1 cellular context compared by ENCODE assay signal in the genomic region with DNA sequence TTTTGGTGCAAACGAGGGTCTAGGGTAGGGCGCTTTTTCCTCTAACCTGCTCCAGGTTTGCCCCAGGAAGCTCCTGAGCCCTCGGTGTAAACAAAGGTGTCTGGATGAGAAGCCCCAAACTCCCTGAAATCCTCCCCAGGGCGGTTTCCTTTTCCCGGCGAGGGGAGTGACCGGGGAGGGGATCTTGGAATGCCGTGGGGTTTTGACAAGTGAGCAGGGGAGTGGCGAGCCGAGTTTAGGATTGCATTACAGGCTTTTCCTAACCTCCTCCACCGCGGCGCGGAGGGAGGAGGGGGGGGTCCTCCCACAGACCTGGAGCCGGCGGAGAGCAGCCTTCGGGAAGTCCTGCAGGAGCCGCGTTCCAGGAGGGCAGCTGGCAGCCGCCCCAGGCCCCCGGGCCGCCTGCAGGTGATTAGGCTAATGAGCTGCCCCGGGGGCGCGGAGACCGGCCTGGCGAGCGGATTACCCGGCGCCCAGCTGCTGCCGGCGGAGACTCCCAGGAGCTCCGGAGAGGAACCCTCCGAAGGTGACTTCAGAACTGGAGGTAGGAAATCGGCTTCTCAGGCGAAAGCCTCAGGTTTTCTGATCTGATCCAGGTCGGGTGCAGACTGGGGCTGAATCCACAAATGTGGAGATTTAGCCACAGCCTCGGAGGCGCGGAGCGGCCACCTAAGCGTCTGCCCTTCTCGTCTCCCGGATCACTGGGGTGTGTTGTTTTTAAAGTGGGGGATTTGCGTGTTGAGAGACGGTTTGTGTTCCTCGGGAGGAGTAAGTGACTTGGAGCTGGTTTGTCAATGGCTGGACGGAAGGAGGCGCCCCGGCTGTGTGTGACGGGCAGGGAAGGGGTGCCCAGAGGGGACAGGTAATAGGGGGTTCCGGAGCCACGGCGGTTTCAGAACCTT.
A peak's percentile ranks its signal among the peaks of the same experiment; 100 is the strongest.
TF ChIP-seq lines count a peak whose summit lies in the region.

No MANE protein-coding gene starts in this region.

TF ChIP-seq in HEK293, 187 proteins besides CTCF, POLR2A, EP300 and RAD21 (continued from another document and continues in another):
- TF ChIP-seq, protein P1, sequence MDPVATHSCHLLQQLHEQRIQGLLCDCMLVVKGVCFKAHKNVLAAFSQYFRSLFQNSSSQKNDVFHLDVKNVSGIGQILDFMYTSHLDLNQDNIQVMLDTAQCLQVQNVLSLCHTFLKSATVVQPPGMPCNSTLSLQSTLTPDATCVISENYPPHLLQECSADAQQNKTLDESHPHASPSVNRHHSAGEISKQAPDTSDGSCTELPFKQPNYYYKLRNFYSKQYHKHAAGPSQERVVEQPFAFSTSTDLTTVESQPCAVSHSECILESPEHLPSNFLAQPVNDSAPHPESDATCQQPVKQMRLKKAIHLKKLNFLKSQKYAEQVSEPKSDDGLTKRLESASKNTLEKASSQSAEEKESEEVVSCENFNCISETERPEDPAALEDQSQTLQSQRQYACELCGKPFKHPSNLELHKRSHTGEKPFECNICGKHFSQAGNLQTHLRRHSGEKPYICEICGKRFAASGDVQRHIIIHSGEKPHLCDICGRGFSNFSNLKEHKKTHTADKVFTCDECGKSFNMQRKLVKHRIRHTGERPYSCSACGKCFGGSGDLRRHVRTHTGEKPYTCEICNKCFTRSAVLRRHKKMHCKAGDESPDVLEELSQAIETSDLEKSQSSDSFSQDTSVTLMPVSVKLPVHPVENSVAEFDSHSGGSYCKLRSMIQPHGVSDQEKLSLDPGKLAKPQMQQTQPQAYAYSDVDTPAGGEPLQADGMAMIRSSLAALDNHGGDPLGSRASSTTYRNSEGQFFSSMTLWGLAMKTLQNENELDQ (tag by site-specific recombination; IDR thresholded peaks at IDR 0.05; ENCODE audit: low read depth), result no peak
- TF ChIP-seq ZNF76 (tag by site-specific recombination; IDR thresholded peaks at IDR 0.05; ENCODE audit: borderline replicate concordance, low read depth) (peak; percentile 24; the same call in 1 of the 2 replicates), ZNF2 (tag by site-specific recombination; IDR thresholded peaks at IDR 0.05) (0 out of 2 replicates have a peak, but pooled peaks have one; percentile 27), ZNF335 (tag by site-specific recombination; conservative IDR thresholded peaks at IDR 0.05) (peak; percentile 100), ZNF169 (tag by site-specific recombination; IDR thresholded peaks at IDR 0.05) (no peak), OSR2 (tag by site-specific recombination; IDR thresholded peaks at IDR 0.05) (peak; percentile 45), KLF1 (tag by site-specific recombination; IDR thresholded peaks at IDR 0.05) (peak; percentile 81), MZF1 (tag by site-specific recombination; IDR thresholded peaks at IDR 0.05; ENCODE audit: borderline replicate concordance) (peak; percentile 92), BCL11B (tag by site-specific recombination; IDR thresholded peaks at IDR 0.05; ENCODE audit: low read depth) (no peak), HOXD13 (CRISPR knock-in tag; IDR thresholded peaks at IDR 0.05; ENCODE audit: borderline replicate concordance) (no peak), ZNF132 (tag by site-specific recombination; IDR thresholded peaks at IDR 0.05; ENCODE audit: borderline replicate concordance) (no peak), ZNF211 (tag by site-specific recombination; IDR thresholded peaks at IDR 0.05; ENCODE audit: low read depth) (no peak), RBAK (tag by site-specific recombination; IDR thresholded peaks at IDR 0.05) (no peak), SETDB1 (IDR thresholded peaks at IDR 0.05; ENCODE audit: insufficient read length, low read length) (no peak), ZFP69B (tag by site-specific recombination; IDR thresholded peaks at IDR 0.05) (no peak), ZNF239 (tag by site-specific recombination; IDR thresholded peaks at IDR 0.05) (no peak), ZNF843 (tag by site-specific recombination; IDR thresholded peaks at IDR 0.05) (no peak), ZNF501 (tag by site-specific recombination; IDR thresholded peaks at IDR 0.05) (no peak), GFI1B (tag by site-specific recombination; IDR thresholded peaks at IDR 0.05) (no peak), ZNF175 (tag by site-specific recombination; IDR thresholded peaks at IDR 0.05) (no peak), ZNF558 (tag by site-specific recombination; IDR thresholded peaks at IDR 0.05) (no peak), ZNF660 (tag by site-specific recombination; IDR thresholded peaks at IDR 0.05) (peak; percentile 35), ZNF561 (tag by site-specific recombination; IDR thresholded peaks at IDR 0.05; ENCODE audit: borderline replicate concordance) (peak; percentile 67; the same call in 1 of the 2 replicates), KLF9 (tag by site-specific recombination; IDR thresholded peaks at IDR 0.05; ENCODE audit: low read depth) (peak; percentile 10; the same call in 1 of the 2 replicates), ZNF10 (tag by site-specific recombination; IDR thresholded peaks at IDR 0.05) (peak; percentile 41; the same call in 1 of the 2 replicates), ZNF292 (tag by site-specific recombination; IDR thresholded peaks at IDR 0.05; ENCODE audit: borderline replicate concordance, low read depth) (no peak), TRIM28 (IDR thresholded peaks at IDR 0.05; ENCODE audit: borderline replicate concordance, low read length) (no peak), ZNF623 (tag by site-specific recombination; IDR thresholded peaks at IDR 0.05) (no peak), HOXA7 (CRISPR knock-in tag; IDR thresholded peaks at IDR 0.05; ENCODE audit: borderline replicate concordance) (no peak), ZFHX2 (tag by site-specific recombination; conservative IDR thresholded peaks at IDR 0.05) (peak; percentile 86), ZFP3 (tag by site-specific recombination; IDR thresholded peaks at IDR 0.05; ENCODE audit: low read depth) (peak; percentile 71; the same call in 1 of the 2 replicates), ZNF248 (tag by site-specific recombination; IDR thresholded peaks at IDR 0.05) (no peak), ZNF658 (tag by site-specific recombination; IDR thresholded peaks at IDR 0.05) (no peak), ZNF19 (tag by site-specific recombination; IDR thresholded peaks at IDR 0.05; ENCODE audit: low read depth) (no peak), ZNF24 (tag by site-specific recombination; IDR thresholded peaks at IDR 0.05) (no peak), ZFP37 (tag by site-specific recombination; IDR thresholded peaks at IDR 0.05) (0 out of 2 replicates have a peak, but pooled peaks have one; percentile 54), ZNF114 (tag by site-specific recombination; IDR thresholded peaks at IDR 0.05) (no peak)
- TF ChIP-seq, protein P2, sequence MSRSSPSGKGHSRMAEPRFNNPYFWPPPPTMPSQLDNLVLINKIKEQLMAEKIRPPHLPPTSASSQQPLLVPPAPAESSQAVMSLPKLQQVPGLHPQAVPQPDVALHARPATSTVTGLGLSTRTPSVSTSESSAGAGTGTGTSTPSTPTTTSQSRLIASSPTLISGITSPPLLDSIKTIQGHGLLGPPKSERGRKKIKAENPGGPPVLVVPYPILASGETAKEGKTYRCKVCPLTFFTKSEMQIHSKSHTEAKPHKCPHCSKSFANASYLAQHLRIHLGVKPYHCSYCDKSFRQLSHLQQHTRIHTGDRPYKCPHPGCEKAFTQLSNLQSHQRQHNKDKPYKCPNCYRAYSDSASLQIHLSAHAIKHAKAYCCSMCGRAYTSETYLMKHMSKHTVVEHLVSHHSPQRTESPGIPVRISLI (tag by site-specific recombination; IDR thresholded peaks at IDR 0.05), result no peak
- TF ChIP-seq, protein P3, sequence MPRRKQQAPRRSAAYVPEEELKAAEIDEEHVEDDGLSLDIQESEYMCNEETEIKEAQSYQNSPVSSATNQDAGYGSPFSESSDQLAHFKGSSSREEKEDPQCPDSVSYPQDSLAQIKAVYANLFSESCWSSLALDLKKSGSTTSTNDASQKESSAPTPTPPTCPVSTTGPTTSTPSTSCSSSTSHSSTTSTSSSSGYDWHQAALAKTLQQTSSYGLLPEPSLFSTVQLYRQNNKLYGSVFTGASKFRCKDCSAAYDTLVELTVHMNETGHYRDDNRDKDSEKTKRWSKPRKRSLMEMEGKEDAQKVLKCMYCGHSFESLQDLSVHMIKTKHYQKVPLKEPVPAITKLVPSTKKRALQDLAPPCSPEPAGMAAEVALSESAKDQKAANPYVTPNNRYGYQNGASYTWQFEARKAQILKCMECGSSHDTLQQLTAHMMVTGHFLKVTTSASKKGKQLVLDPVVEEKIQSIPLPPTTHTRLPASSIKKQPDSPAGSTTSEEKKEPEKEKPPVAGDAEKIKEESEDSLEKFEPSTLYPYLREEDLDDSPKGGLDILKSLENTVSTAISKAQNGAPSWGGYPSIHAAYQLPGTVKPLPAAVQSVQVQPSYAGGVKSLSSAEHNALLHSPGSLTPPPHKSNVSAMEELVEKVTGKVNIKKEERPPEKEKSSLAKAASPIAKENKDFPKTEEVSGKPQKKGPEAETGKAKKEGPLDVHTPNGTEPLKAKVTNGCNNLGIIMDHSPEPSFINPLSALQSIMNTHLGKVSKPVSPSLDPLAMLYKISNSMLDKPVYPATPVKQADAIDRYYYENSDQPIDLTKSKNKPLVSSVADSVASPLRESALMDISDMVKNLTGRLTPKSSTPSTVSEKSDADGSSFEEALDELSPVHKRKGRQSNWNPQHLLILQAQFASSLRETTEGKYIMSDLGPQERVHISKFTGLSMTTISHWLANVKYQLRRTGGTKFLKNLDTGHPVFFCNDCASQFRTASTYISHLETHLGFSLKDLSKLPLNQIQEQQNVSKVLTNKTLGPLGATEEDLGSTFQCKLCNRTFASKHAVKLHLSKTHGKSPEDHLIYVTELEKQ (tag by site-specific recombination; IDR thresholded peaks at IDR 0.05; ENCODE audit: borderline replicate concordance), result no peak
- TF ChIP-seq, protein P4, sequence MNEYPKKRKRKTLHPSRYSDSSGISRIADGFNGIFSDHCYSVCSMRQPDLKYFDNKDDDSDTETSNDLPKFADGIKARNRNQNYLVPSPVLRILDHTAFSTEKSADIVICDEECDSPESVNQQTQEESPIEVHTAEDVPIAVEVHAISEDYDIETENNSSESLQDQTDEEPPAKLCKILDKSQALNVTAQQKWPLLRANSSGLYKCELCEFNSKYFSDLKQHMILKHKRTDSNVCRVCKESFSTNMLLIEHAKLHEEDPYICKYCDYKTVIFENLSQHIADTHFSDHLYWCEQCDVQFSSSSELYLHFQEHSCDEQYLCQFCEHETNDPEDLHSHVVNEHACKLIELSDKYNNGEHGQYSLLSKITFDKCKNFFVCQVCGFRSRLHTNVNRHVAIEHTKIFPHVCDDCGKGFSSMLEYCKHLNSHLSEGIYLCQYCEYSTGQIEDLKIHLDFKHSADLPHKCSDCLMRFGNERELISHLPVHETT (tag by site-specific recombination; IDR thresholded peaks at IDR 0.05), result no peak
- TF ChIP-seq, protein P5, sequence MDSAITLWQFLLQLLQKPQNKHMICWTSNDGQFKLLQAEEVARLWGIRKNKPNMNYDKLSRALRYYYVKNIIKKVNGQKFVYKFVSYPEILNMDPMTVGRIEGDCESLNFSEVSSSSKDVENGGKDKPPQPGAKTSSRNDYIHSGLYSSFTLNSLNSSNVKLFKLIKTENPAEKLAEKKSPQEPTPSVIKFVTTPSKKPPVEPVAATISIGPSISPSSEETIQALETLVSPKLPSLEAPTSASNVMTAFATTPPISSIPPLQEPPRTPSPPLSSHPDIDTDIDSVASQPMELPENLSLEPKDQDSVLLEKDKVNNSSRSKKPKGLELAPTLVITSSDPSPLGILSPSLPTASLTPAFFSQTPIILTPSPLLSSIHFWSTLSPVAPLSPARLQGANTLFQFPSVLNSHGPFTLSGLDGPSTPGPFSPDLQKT (IDR thresholded peaks at IDR 0.05; ENCODE audit: borderline replicate concordance, low read depth, low read length), result no peak
- TF ChIP-seq, protein P6, sequence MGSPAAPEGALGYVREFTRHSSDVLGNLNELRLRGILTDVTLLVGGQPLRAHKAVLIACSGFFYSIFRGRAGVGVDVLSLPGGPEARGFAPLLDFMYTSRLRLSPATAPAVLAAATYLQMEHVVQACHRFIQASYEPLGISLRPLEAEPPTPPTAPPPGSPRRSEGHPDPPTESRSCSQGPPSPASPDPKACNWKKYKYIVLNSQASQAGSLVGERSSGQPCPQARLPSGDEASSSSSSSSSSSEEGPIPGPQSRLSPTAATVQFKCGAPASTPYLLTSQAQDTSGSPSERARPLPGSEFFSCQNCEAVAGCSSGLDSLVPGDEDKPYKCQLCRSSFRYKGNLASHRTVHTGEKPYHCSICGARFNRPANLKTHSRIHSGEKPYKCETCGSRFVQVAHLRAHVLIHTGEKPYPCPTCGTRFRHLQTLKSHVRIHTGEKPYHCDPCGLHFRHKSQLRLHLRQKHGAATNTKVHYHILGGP (tag by site-specific recombination; IDR thresholded peaks at IDR 0.05), result no peak
- TF ChIP-seq, protein P7, sequence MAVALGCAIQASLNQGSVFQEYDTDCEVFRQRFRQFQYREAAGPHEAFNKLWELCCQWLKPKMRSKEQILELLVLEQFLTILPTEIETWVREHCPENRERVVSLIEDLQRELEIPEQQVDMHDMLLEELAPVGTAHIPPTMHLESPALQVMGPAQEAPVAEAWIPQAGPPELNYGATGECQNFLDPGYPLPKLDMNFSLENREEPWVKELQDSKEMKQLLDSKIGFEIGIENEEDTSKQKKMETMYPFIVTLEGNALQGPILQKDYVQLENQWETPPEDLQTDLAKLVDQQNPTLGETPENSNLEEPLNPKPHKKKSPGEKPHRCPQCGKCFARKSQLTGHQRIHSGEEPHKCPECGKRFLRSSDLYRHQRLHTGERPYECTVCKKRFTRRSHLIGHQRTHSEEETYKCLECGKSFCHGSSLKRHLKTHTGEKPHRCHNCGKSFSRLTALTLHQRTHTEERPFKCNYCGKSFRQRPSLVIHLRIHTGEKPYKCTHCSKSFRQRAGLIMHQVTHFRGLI (tag by site-specific recombination; IDR thresholded peaks at IDR 0.05), result no peak
- TF ChIP-seq, protein P8, sequence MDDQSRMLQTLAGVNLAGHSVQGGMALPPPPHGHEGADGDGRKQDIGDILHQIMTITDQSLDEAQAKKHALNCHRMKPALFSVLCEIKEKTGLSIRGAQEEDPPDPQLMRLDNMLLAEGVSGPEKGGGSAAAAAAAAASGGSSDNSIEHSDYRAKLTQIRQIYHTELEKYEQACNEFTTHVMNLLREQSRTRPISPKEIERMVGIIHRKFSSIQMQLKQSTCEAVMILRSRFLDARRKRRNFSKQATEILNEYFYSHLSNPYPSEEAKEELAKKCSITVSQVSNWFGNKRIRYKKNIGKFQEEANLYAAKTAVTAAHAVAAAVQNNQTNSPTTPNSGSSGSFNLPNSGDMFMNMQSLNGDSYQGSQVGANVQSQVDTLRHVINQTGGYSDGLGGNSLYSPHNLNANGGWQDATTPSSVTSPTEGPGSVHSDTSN (CRISPR knock-in tag; IDR thresholded peaks at IDR 0.05), result no peak
- TF ChIP-seq, protein P9, sequence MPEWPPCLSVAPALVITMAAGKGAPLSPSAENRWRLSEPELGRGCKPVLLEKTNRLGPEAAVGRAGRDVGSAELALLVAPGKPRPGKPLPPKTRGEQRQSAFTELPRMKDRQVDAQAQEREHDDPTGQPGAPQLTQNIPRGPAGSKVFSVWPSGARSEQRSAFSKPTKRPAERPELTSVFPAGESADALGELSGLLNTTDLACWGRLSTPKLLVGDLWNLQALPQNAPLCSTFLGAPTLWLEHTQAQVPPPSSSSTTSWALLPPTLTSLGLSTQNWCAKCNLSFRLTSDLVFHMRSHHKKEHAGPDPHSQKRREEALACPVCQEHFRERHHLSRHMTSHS (tag by site-specific recombination; IDR thresholded peaks at IDR 0.05), result no peak
